Comparison of ENCODE assay signal across 8 cellular contexts in the genomic region with DNA sequence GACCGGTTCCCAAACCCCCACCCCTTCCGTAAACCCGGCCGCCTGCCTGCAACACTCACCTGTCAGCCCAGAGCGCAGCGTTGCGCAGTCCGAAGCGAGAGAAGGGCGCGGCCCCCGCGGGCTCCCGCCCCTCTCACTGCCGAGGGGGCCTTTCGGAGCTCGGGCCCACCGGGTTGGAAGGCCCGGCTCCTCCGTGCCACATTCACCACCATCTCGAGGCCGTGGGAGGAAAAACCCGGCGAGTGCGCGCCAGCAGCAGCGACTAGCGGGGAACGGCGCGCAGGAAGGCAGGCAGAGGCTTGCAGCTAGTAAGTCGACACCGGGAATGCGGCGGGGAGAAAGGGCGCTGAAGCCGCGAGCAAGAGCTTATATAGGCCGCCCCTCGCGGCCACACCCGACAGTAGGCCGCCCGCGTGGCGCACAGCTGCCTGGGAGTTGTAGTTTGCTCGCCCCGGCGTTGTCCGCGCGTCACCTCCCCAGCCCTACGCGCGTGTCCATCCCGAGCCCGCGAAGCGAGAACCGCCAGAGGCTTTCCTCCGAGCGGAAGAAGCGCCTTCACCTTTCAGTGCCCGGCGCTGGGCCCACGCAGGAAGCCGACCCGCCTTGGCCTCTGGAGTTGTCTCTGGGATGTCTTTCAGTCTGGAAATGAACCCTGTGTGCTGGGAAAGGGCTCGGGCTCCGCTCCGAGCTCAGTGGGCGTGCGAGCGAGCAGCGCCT. TPM values are rescaled to one million over a fixed set of nuclear protein-coding genes. Genes with fewer than 3 reads are reported as not detected.
DNase-seq lines count a peak whose midpoint lies in the region; ATAC-seq and TF ChIP-seq lines count a peak whose summit lies in the region.

No MANE protein-coding gene starts in this region.

- H3F3A ChIP-seq in PC-9 (ENCODE audit: insufficient read depth, low read depth): peaks cover 51% of the 10 kb centered on the region

- H3K4me3 ChIP-seq in PC-9 (peak overlapping the region; percentile 87), esophagus muscularis mucosa (peak overlapping the region; percentile 85 to 100 (median 92))

- peaks cover 11 to 12% of the 10 kb centered on the region in 2 donors for H3K36me3 Mint-ChIP-seq in naive B cell
- peaks cover 64% of the 10 kb centered on the region for H3K36me3 Mint-ChIP-seq in stimulated activated effector memory CD8-positive, alpha-beta T cell treated with anti-CD3 and anti-CD28 coated beads, Interleukin-12 subunit alpha, Interleukin-12 subunit beta, amount 100 ng/mL, for 72 hours

- no TSS peak for BruUV-seq in PC-9 (replicated peaks; lab: Mats Ljungman, UMichigan)

- POLR2A ChIA-PET in PC-9 (lab: Charles Lee; ENCODE audit: unreplicated experiment): interaction anchor here (0.5 to 1.3 kb wide), 17 partner anchors 9 to 746 kb away, joined by 3 to 14 read pairs (median 5); partner anchors contain the start of genes RCC1 and YTHDF2

- WGBS in esophagus muscularis mucosa: under 1% methylated on average over 45 of the region's 75 CpGs

- peak; percentile 10; the same call in 1 of the 2 replicates for TF ChIP-seq RAD21 in Ishikawa (IDR thresholded peaks at IDR 0.05; ENCODE audit: low read depth)

- peak; percentile 78 for ATAC-seq in GM21576 (IDR thresholded peaks at IDR 0.05; ENCODE audit: unreplicated experiment)
- peak; percentile 91 for ATAC-seq in naive B cell (ENCODE audit: low read depth in 2 of 2)
- ATAC-seq in stimulated activated effector memory CD8-positive, alpha-beta T cell treated with anti-CD3 and anti-CD28 coated beads, Interleukin-12 subunit alpha, Interleukin-12 subunit beta, amount 100 ng/mL, for 72 hours: peak; percentile 94

- peaks cover 28 to 47% (median 41%) of the 10 kb centered on the region in 3 donors for H3K4me1 Mint-ChIP-seq in naive B cell
- peaks cover 39% of the 10 kb centered on the region for H3K4me1 Mint-ChIP-seq in stimulated activated effector memory CD8-positive, alpha-beta T cell treated with anti-CD3 and anti-CD28 coated beads, Interleukin-12 subunit alpha, Interleukin-12 subunit beta, amount 100 ng/mL, for 72 hours

- peak overlapping the region; percentile 91 for H3K4me2 ChIP-seq in PC-9

- H3K27me3 ChIP-seq in PC-9 (ENCODE audit: insufficient read depth, low read depth) (no peaks in the 10 kb centered on the region), esophagus muscularis mucosa (no peaks in the 10 kb centered on the region)

- H3K9me3 ChIP-seq in PC-9 (ENCODE audit: insufficient read depth, low read depth) (no peaks in the 10 kb centered on the region), esophagus muscularis mucosa (no peaks in the 10 kb centered on the region)

- no peaks in the 10 kb centered on the region for H3K9me2 ChIP-seq in PC-9 (ENCODE audit: insufficient read depth)

- CTCF ChIA-PET in PC-9 (lab: Charles Lee): interaction anchor here (0.7 to 1.1 kb wide), 2 partner anchors 20 to 62 kb away, joined by 5 read pairs; no protein-coding TSS in a partner anchor

- DNase-seq in DMS53 treated with DMSO at 0.1 percent for 48 hours (lab: John Stamatoyannopoulos, UW; ENCODE audit: unreplicated experiment) (peak; percentile 92), PC-9 (peak; percentile 84 to 93), esophagus muscularis mucosa (ENCODE audit: extremely low spot score) (peak; percentile 99), naive B cell (peak; percentile 90)
- DNase-seq in activated T-cell treated with anti-CD3 and anti-CD28 coated beads, Interleukin-2, amount 50 U/mL, for 48 hours: peak; percentile 93 to 97
- peak; percentile 94 to 98 for DNase-seq in stimulated activated effector memory CD8-positive, alpha-beta T cell treated with anti-CD3 and anti-CD28 coated beads, Interleukin-12 subunit alpha, Interleukin-12 subunit beta, amount 100 ng/mL, for 72 hours (ENCODE audit: low spot score in 2 of 2)

- no peaks in the 10 kb centered on the region for H3K9me3 Mint-ChIP-seq in naive B cell
- no peaks in the 10 kb centered on the region for H3K9me3 Mint-ChIP-seq in stimulated activated effector memory CD8-positive, alpha-beta T cell treated with anti-CD3 and anti-CD28 coated beads, Interleukin-12 subunit alpha, Interleukin-12 subunit beta, amount 100 ng/mL, for 72 hours

- no peaks in the 10 kb centered on the region for H3K27me3 Mint-ChIP-seq in naive B cell

- TF ChIP-seq EP300 in Ishikawa (IDR thresholded peaks at IDR 0.05; ENCODE audit: borderline replicate concordance) (peak; percentile 42; the same call in 1 of the 2 replicates), esophagus muscularis mucosa (IDR thresholded peaks at IDR 0.05) (no peak)

- TF ChIP-seq POLR2A in esophagus muscularis mucosa (IDR thresholded peaks at IDR 0.05; ENCODE audit: low read depth): peak; percentile 92

- H3K27ac Mint-ChIP-seq in naive B cell: peak overlapping the region; percentile 80 to 98 (median 93)
- H3K27ac Mint-ChIP-seq in stimulated activated effector memory CD8-positive, alpha-beta T cell treated with anti-CD3 and anti-CD28 coated beads, Interleukin-12 subunit alpha, Interleukin-12 subunit beta, amount 100 ng/mL, for 72 hours: peak overlapping the region; percentile 96

- intact Hi-C loops in PC-9 (cut with micrococcal nuclease; ENCODE audit: unreplicated experiment): loop anchor here (2.0 kb wide), 3 partner anchors 19 to 73 kb away; no protein-coding TSS in a partner anchor
- intact Hi-C loops in esophagus muscularis mucosa (cut with DNase I): loop anchor here (2.0 kb wide), 1 partner anchor 29 kb away; the partner anchor contains the start of gene TRNAU1AP

- H3K4me3 Mint-ChIP-seq in naive B cell: peak overlapping the region; percentile 92 to 99 (median 96)
- H3K4me3 Mint-ChIP-seq in stimulated activated effector memory CD8-positive, alpha-beta T cell treated with anti-CD3 and anti-CD28 coated beads, Interleukin-12 subunit alpha, Interleukin-12 subunit beta, amount 100 ng/mL, for 72 hours: peak overlapping the region; percentile 87

- peaks cover 28% of the 10 kb centered on the region for H4K20me1 ChIP-seq in PC-9 (ENCODE audit: insufficient read depth)

- peak overlapping the region; percentile 81 for H3K27ac ChIP-seq in PC-9
- peak overlapping the region; percentile 87 to 96 (median 92) for H3K27ac ChIP-seq in esophagus muscularis mucosa (replicated peaks in 1 of 4)

- peaks cover 30% of the 10 kb centered on the region for H3K79me2 ChIP-seq in PC-9 (ENCODE audit: low read depth)

- peaks cover 28% of the 10 kb centered on the region for H3K36me3 ChIP-seq in PC-9 (ENCODE audit: low read depth)
- H3K36me3 ChIP-seq in esophagus muscularis mucosa: peaks cover 16 to 39% (median 39%) of the 10 kb centered on the region in 4 donors

- TF ChIP-seq CTCF in PC-9 (conservative IDR thresholded peaks at IDR 0.05) (no peak), esophagus muscularis mucosa (IDR thresholded peaks at IDR 0.05) (peak; percentile 7 to 32 (median 8))

- peaks cover 9% of the 10 kb centered on the region for H3K4me1 ChIP-seq in PC-9 (replicated peaks; ENCODE audit: insufficient read depth)
- peaks cover 19 to 37% (median 34%) of the 10 kb centered on the region in 4 donors for H3K4me1 ChIP-seq in esophagus muscularis mucosa

- H2AFZ ChIP-seq in PC-9: peak overlapping the region; percentile 90

TF ChIP-seq in Ishikawa, 13 proteins besides CTCF, POLR2A, EP300 and RAD21 (continues in another document):
- TF ChIP-seq YY1 (IDR thresholded peaks at IDR 0.05; ENCODE audit: low read depth) (peak; percentile 68), REST (IDR thresholded peaks at IDR 0.05; ENCODE audit: low read depth) (0 out of 2 replicates have a peak, but pooled peaks have one; percentile 37), CEBPB (IDR thresholded peaks at IDR 0.05) (no peak; the same call in 1 of the 2 replicates), USF1 (IDR thresholded peaks at IDR 0.05) (peak; percentile 22; the same call in 1 of the 2 replicates), CREB1 (IDR thresholded peaks at IDR 0.05; ENCODE audit: low read depth) (0 out of 2 replicates have a peak, but pooled peaks have one; percentile 41), NFIC (IDR thresholded peaks at IDR 0.05) (no peak), TCF12 (IDR thresholded peaks at IDR 0.05; ENCODE audit: low read depth) (peak; percentile 80), FOXM1 (IDR thresholded peaks at IDR 0.05; ENCODE audit: borderline replicate concordance, low read depth) (no peak), EGR1 (IDR thresholded peaks at IDR 0.05) (peak; percentile 48)

RNA-seq across cellular contexts. Expression of gene RAB42, which starts 10.4 kb away (rescaled TPM):
- total RNA-seq in PC-9 (2021) (7.6 and 13.2 TPM in 2 replicates), esophagus muscularis mucosa (1 to 10 TPM in 3 of 4 donors, under 1 TPM in 1; 0.98 to 4.0 (median 2.9) TPM)
- under 1 TPM in 1 of 6 donors, not detected in 5; 0.53 TPM for polyA plus RNA-seq in naive B cell (ENCODE audit: low read depth in 6 of 6)

RNA-seq across cellular contexts. Expression of gene TRNAU1AP, which starts 28.8 kb away (rescaled TPM):
- 31.7 and 43.0 TPM in 2 replicates for total RNA-seq in PC-9 (2021)
- total RNA-seq in esophagus muscularis mucosa: 10 to 100 TPM; 19.4 to 34.1 (median 23.2) TPM
- polyA plus RNA-seq in naive B cell (ENCODE audit: low read depth in 6 of 6): 10 to 100 TPM in 5 of 6 donors, 1 to 10 TPM in 1; 9.8 to 30.7 (median 25.9) TPM

Comparison
In these comparisons a context has a peak if more than half of its experiments do, and no peak if none do; other contexts are left out.
1. Peak in every context shown above with its lines: DNase-seq, ATAC-seq, H3K4me3 ChIP-seq and H3K27ac ChIP-seq.